Comparison of ENCODE assay signal across 11 cellular contexts in the genomic region with DNA sequence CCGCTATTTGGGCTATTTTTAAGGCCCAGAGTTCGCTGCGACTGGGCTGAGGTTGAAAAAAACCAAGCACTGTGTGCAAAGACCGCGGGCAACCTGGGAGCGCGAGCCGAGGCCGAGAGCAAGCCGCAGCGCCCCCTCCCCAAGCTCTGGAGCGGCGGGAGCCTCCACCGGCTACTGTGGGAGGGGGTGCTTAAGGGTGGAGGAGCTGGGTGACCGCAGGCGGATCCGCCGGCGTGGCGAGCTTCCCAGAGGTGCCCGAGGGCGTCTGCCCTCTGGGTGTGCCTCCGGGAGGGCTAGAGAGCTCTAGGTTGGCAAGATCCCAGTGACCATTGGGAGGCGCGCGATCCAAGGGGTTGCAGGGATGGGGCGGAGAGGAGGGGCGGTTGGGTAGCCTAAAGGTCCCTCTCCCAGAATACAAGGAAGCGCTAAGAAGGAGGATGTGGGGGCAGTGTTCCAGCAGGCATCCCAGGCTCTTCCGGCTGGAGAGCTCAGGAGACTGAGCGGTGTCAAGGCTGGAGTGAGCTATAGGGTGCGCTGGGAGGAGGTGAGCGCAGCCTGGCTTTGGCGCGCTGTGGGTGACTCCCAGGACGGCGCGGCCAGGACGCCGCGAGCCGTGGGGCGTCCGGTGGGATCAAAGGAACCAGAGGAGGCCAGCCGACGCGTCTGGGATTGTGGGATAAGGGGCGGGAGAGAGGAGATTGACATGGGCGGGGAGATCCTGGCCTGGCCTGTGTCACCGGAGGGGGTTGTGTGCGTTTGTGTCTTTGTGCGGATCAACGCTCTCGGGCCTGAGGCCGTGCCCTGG. TPM values are rescaled to one million over a fixed set of nuclear protein-coding genes. Genes with fewer than 3 reads are reported as not detected.
DNase-seq lines count a peak whose midpoint lies in the region; ATAC-seq and TF ChIP-seq lines count a peak whose summit lies in the region.
"Had no signal": no experiment of that assay in that cellular context is flagged by ENCODE, and none has a peak within 500 bp of the region (broad histone marks: within the 10 kb centered on the region; RNA-seq: fewer than 3 reads in every experiment).

No MANE protein-coding gene starts in this region.

- no peaks in the 10 kb centered on the region for H3K9me3 ChIP-seq in WERI-Rb-1 (ENCODE audit: severe bottlenecking)
- peaks cover 0 to 6% (median 0%) of the 10 kb centered on the region in 3 donors for H3K9me3 ChIP-seq in gastroesophageal sphincter

- DNase-seq in DMS153 (lab: John Stamatoyannopoulos, UW) = peak; percentile 66
- DNase-seq in NCI-H146 (lab: John Stamatoyannopoulos, UW) = peak; percentile 96
- peak; percentile 89 for DNase-seq in WERI-Rb-1
- DNase-seq in mesothelial cell of epicardium (ENCODE audit: low spot score in 2 of 2, unreplicated experiment in 2 of 2) = no peak
- DNase-seq in substantia nigra (lab: John Stamatoyannopoulos, UW) = no peak
- DNase-seq in GM03348 (ENCODE audit: low spot score) = no peak
- DNase-seq in KBM-7 = no peak
- DNase-seq: midbrain had no signal

- TF ChIP-seq POLR2A in gastroesophageal sphincter (IDR thresholded peaks at IDR 0.05) = no peak

- no peak for TF ChIP-seq EP300 in gastroesophageal sphincter (IDR thresholded peaks at IDR 0.05)

- H3K9me3 Mint-ChIP-seq in mesothelial cell of epicardium = no peaks in the 10 kb centered on the region

- peak overlapping the region; percentile 95 for H3K27ac Mint-ChIP-seq in mesothelial cell of epicardium

- H3K4me1 ChIP-seq in gastroesophageal sphincter = peaks cover 0 to 38% (median 18%) of the 10 kb centered on the region in 3 donors

- 6 to 8% methylated on average over 7 to 16 of the region's 55 CpGs for WGBS in gastroesophageal sphincter (ENCODE audit: low coverage in 1 of 2), 2 donors

- in situ Hi-C loops in KBM-7 (cut with MboI; ENCODE audit: low pct_unique_long_range_greater_than_20kb, low sequenced_read_pairs) = no loop called here

- peaks cover 13% of the 10 kb centered on the region for H3K36me3 Mint-ChIP-seq in mesothelial cell of epicardium

- peaks cover 62% of the 10 kb centered on the region for H3K4me1 Mint-ChIP-seq in mesothelial cell of epicardium

- TF ChIP-seq CTCF in WERI-Rb-1 (IDR thresholded peaks at IDR 0.05; ENCODE audit: low read depth, low read length) = peak; percentile 61
- no peak for TF ChIP-seq CTCF in mesothelial cell of epicardium (IDR thresholded peaks at IDR 0.05; ENCODE audit: unreplicated experiment)
- TF ChIP-seq CTCF in gastroesophageal sphincter (IDR thresholded peaks at IDR 0.05) = no peak

- H3K27me3 Mint-ChIP-seq in mesothelial cell of epicardium (ENCODE audit: low read depth) = peaks cover 96% of the 10 kb centered on the region

- H3K27me3 ChIP-seq in WERI-Rb-1 (ENCODE audit: insufficient read depth, low read depth, severe bottlenecking) (no peaks in the 10 kb centered on the region), gastroesophageal sphincter (peaks cover 100% of the 10 kb centered on the region)

- peak overlapping the region; percentile 70 for H3K4me3 ChIP-seq in WERI-Rb-1 (ENCODE audit: low read depth, low read length)
- H3K4me3 ChIP-seq in gastroesophageal sphincter = peak overlapping the region in 1 of 2 donors; percentile 9

- peak overlapping the region; percentile 67 for H3K4me3 Mint-ChIP-seq in mesothelial cell of epicardium

- H3K36me3 ChIP-seq in WERI-Rb-1 = peaks cover 3% of the 10 kb centered on the region; the same call in 1 of the 2 replicates
- H3K36me3 ChIP-seq in gastroesophageal sphincter = no peaks in the 10 kb centered on the region

- no peak for ATAC-seq in gastroesophageal sphincter

- H3K27ac ChIP-seq in WERI-Rb-1 (peak overlapping the region; percentile 86), substantia nigra (ENCODE audit: low read depth, low read length, poor library complexity, severe bottlenecking) (no peak overlapping the region), gastroesophageal sphincter (no peak overlapping the region)

RNA-seq across cellular contexts. Expression of gene DLX5, which starts 8.0 kb away (rescaled TPM):
- total RNA-seq in mesothelial cell of epicardium (33.4 to 36.9 TPM (median 34.3 TPM) in 3 replicates), gastroesophageal sphincter (under 1 TPM in 2 of 4 donors, not detected in 2; 0.49 to 0.54 TPM)
- total RNA-seq: activated CD8-positive, alpha-beta memory T cell treated with anti-CD3 and anti-CD28 coated beads for 36 hours; dermis microvascular lymphatic vessel endothelial cell had no signal

RNA-seq across cellular contexts. Expression of gene DLX6, which starts 11.2 kb away (rescaled TPM):
- total RNA-seq in mesothelial cell of epicardium (10.4 to 11.1 TPM (median 10.9 TPM) in 3 replicates), gastroesophageal sphincter (under 1 TPM in 2 of 4 donors, not detected in 2; 0.12 to 0.13 TPM)
- total RNA-seq: activated CD8-positive, alpha-beta memory T cell treated with anti-CD3 and anti-CD28 coated beads for 36 hours; dermis microvascular lymphatic vessel endothelial cell had no signal

Comparison
In these comparisons a context has a peak if more than half of its experiments do, and no peak if none do; other contexts are left out.
1. DNase-seq: peak in DMS153 (single experiment), NCI-H146 (single experiment) and WERI-Rb-1 (single experiment); none in mesothelial cell of epicardium (0 of 2), substantia nigra (0 of 49), GM03348 (single experiment) and KBM-7 (single experiment).
2. RNA of gene DLX5, which starts 8.0 kb away (total RNA-seq): 33.4 to 36.9 TPM in mesothelial cell of epicardium; 0.49 to 0.54 TPM in gastroesophageal sphincter; every median in the first group is over 10 times any median in the second.
3. RNA of gene DLX6, which starts 11.2 kb away (total RNA-seq): 10.4 to 11.1 TPM in mesothelial cell of epicardium; 0.12 to 0.13 TPM in gastroesophageal sphincter; every median in the first group is over 10 times any median in the second.